17 cellular contexts compared by ENCODE assay signal in genomic region chr1:61812916-61813315, GRCh38.
A peak's percentile ranks its signal among the peaks of the same experiment; 100 is the strongest.
DNase-seq lines count a peak whose midpoint lies in the region; ATAC-seq and TF ChIP-seq lines count a peak whose summit lies in the region.
"Had no signal": no experiment of that assay in that cellular context is flagged by ENCODE, and none has a peak within 500 bp of the region (broad histone marks: within the 10 kb centered on the region; RNA-seq: fewer than 3 reads in every experiment).

No MANE protein-coding gene starts in this region.

- no peaks in the 10 kb centered on the region for H3K9me3 ChIP-seq in SK-N-SH
- H3K9me3 ChIP-seq in ovary = no peaks in the 10 kb centered on the region
- H3K9me3 ChIP-seq: A549 had no signal

- H3K79me2 ChIP-seq in SK-N-SH (ENCODE audit: insufficient read depth) = no peaks in the 10 kb centered on the region

- H3K36me3 Mint-ChIP-seq in mesothelial cell of epicardium = peaks cover 7% of the 10 kb centered on the region

- no peak overlapping the region for H2AFZ ChIP-seq in SK-N-SH (ENCODE audit: low read depth)

- no peak overlapping the region for H3K27ac ChIP-seq in SK-N-SH (ENCODE audit: low read depth in 2 of 2, low read length in 1 of 2)
- no peak overlapping the region for H3K27ac ChIP-seq in ovary
- H3K27ac ChIP-seq: 22Rv1, A549, C4-2B, HL-60 had no signal

- in situ Hi-C loops in SK-MEL-5 (cut with HindIII; ENCODE audit: low pct_unique_long_range_greater_than_20kb, low sequenced_read_pairs) = no loop called here

- H3F3A ChIP-seq in SK-N-SH (replicated peaks; ENCODE audit: insufficient read depth) = no peaks in the 10 kb centered on the region

- H3K9me2 ChIP-seq in SK-N-SH = no peaks in the 10 kb centered on the region

- peak overlapping the region; percentile 43 for H3K27ac Mint-ChIP-seq in mesothelial cell of epicardium
- H3K27ac Mint-ChIP-seq: CD4-positive, alpha-beta T cell had no signal

- ATAC-seq in SK-N-SH treated with all-trans-retinoic acid at 6 μM for 48 hours = no peak
- no peak for ATAC-seq in GM21367 (IDR thresholded peaks at IDR 0.05; ENCODE audit: unreplicated experiment)
- ATAC-seq: A549 had no signal

- H3K27me3 ChIP-seq in SK-N-SH (ENCODE audit: insufficient read depth) = no peaks in the 10 kb centered on the region
- no peaks in the 10 kb centered on the region for H3K27me3 ChIP-seq in ovary

- H3K4me3 Mint-ChIP-seq in mesothelial cell of epicardium = no peak overlapping the region
- H3K4me3 Mint-ChIP-seq: CD4-positive, alpha-beta T cell had no signal

- no peak for TF ChIP-seq POLR2A in ovary (IDR thresholded peaks at IDR 0.05)

- H3K4me1 Mint-ChIP-seq in mesothelial cell of epicardium = peaks cover 16% of the 10 kb centered on the region

- no peaks in the 10 kb centered on the region for H3K27me3 Mint-ChIP-seq in mesothelial cell of epicardium (ENCODE audit: low read depth)
- H3K27me3 Mint-ChIP-seq: CD4-positive, alpha-beta T cell had no signal

- H3K36me3 ChIP-seq in SK-N-SH (replicated peaks in 1 of 2; ENCODE audit: control insufficient read depth in 1 of 2, insufficient read depth in 2 of 2, low read length in 1 of 2) = peaks cover 0 to 4% of the 10 kb centered on the region in 2 experiments
- H3K36me3 ChIP-seq in ovary = no peaks in the 10 kb centered on the region

- intact Hi-C loops in ovary (cut with DNase I) = no loop called here

- POLR2A ChIA-PET in SK-N-SH (lab: Yijun Ruan, JAX) = no interaction called here

- DNase-seq in SK-N-SH (no peak), SK-MEL-5 (ENCODE audit: low read depth, low spot score) (peak; percentile 62), mesothelial cell of epicardium (ENCODE audit: low spot score in 2 of 2, unreplicated experiment in 2 of 2) (no peak), ovary (no peak), SW480 (ENCODE audit: low spot score) (no peak)
- DNase-seq: AML-193; CD4-positive, alpha-beta T cell; DMS153; DMS79 treated with DMSO at 0.1 percent for 48 hours; GF-D8; HCEC 1CT had no signal

- H4K20me1 ChIP-seq in SK-N-SH (ENCODE audit: insufficient read depth) = no peaks in the 10 kb centered on the region

- H3K4me2 ChIP-seq in SK-N-SH = no peak overlapping the region
- H3K4me2 ChIP-seq: A549 had no signal

- H3K9ac ChIP-seq in SK-N-SH = no peak overlapping the region

- TF ChIP-seq EP300 in SK-N-SH (IDR thresholded peaks at IDR 0.05; ENCODE audit: borderline replicate concordance in 1 of 2, low read depth in 1 of 2, low read length in 1 of 2) (no peak), ovary (IDR thresholded peaks at IDR 0.05) (no peak)

- CTCF ChIA-PET in SK-N-SH (lab: Yijun Ruan, JAX) = no interaction called here

- 79% methylated on average over 1 of the region's 1 CpG for WGBS in SK-N-SH (ENCODE audit: low lambda C conversion rate)
- WGBS in ovary, 3 donors = 68 to 76% (median 73%) methylated on average over 1 of the region's 1 CpG

- TF ChIP-seq CTCF in SK-N-SH (IDR thresholded peaks at IDR 0.05) (no peak), mesothelial cell of epicardium (IDR thresholded peaks at IDR 0.05; ENCODE audit: unreplicated experiment) (no peak), ovary (IDR thresholded peaks at IDR 0.05) (no peak)

- no peaks in the 10 kb centered on the region for H3K9me3 Mint-ChIP-seq in mesothelial cell of epicardium
- H3K9me3 Mint-ChIP-seq: CD4-positive, alpha-beta T cell had no signal

- H3K4me1 ChIP-seq in SK-N-SH (ENCODE audit: control insufficient read depth in 1 of 2, insufficient read depth in 2 of 2, low read depth in 1 of 2, low read length in 1 of 2) (no peaks in the 10 kb centered on the region), ovary (ENCODE audit: insufficient read depth) (peaks cover 2% of the 10 kb centered on the region)
- H3K4me1 ChIP-seq: A549 had no signal

- H3K4me3 ChIP-seq in SK-N-SH (ENCODE audit: low read depth in 2 of 2, low read length in 1 of 2) (no peak overlapping the region), ovary (no peak overlapping the region)
- H3K4me3 ChIP-seq: A549 had no signal

- no peak for TF ChIP-seq RAD21 in SK-N-SH (IDR thresholded peaks at IDR 0.05; ENCODE audit: low read length)

TF ChIP-seq in SK-N-SH treated with all-trans-retinoic acid at 6 μM for 48 hours, 23 proteins besides CTCF, POLR2A, EP300 and RAD21 (continues in another document):
- TF ChIP-seq TSHZ2 (CRISPR knock-in tag; IDR thresholded peaks at IDR 0.05) (no peak), CREB5 (CRISPR knock-in tag; IDR thresholded peaks at IDR 0.05; ENCODE audit: low read depth) (no peak), ISL1 (CRISPR knock-in tag; IDR thresholded peaks at IDR 0.05) (no peak), BACH2 (CRISPR knock-in tag; IDR thresholded peaks at IDR 0.05; ENCODE audit: borderline replicate concordance) (no peak)

TF ChIP-seq in SK-N-SH, 30 proteins besides CTCF, POLR2A, EP300 and RAD21:
- TF ChIP-seq REST (IDR thresholded peaks at IDR 0.05; ENCODE audit: low read depth, low read length) = no peak
- TF ChIP-seq MAX (IDR thresholded peaks at IDR 0.05; ENCODE audit: low read depth) = no peak
- no peak for TF ChIP-seq NFIC (IDR thresholded peaks at IDR 0.05; ENCODE audit: borderline replicate concordance)
- no peak for TF ChIP-seq MEF2A (IDR thresholded peaks at IDR 0.05; ENCODE audit: borderline replicate concordance, low read depth)
- TF ChIP-seq ELF1 (IDR thresholded peaks at IDR 0.05) = no peak
- TF ChIP-seq TAF1 (IDR thresholded peaks at IDR 0.05; ENCODE audit: borderline replicate concordance, low read depth, low read length) = no peak
- TF ChIP-seq USF2 (IDR thresholded peaks at IDR 0.05; ENCODE audit: borderline replicate concordance, low read depth, low read length) = no peak
- TF ChIP-seq IRF3 (IDR thresholded peaks at IDR 0.05; ENCODE audit: low read depth, low read length) = no peak
